ENCODE assay signal across 1 cellular context in genomic region chr17:58250344-58251011, GRCh38.
TF ChIP-seq lines count a peak whose summit lies in the region.

No MANE protein-coding gene starts in this region.

TF ChIP-seq in IMR-90, 13 proteins besides CTCF, POLR2A, EP300 and RAD21:
- TF ChIP-seq USF2 (IDR thresholded peaks at IDR 0.05; ENCODE audit: low read depth, low read length) = no peak
- no peak for TF ChIP-seq NFE2L2 (IDR thresholded peaks at IDR 0.05; ENCODE audit: low read depth, low read length)
- TF ChIP-seq RCOR1 (IDR thresholded peaks at IDR 0.05; ENCODE audit: insufficient replicate concordance, low read length) = no peak
- TF ChIP-seq MAFK (IDR thresholded peaks at IDR 0.05; ENCODE audit: low read depth, low read length) = no peak
- no peak for TF ChIP-seq ELK1 (IDR thresholded peaks at IDR 0.05; ENCODE audit: borderline replicate concordance, low read depth, low read length)
- no peak for TF ChIP-seq MAZ (IDR thresholded peaks at IDR 0.05; ENCODE audit: borderline replicate concordance, low read depth, low read length)
- TF ChIP-seq BHLHE40 (IDR thresholded peaks at IDR 0.05; ENCODE audit: low read depth, low read length) = no peak
- TF ChIP-seq SMC3 (IDR thresholded peaks at IDR 0.05; ENCODE audit: low read depth, low read length) = no peak
- no peak for TF ChIP-seq CHD1 (IDR thresholded peaks at IDR 0.05; ENCODE audit: low read depth, low read length)
- TF ChIP-seq CEBPB (IDR thresholded peaks at IDR 0.05; ENCODE audit: low read depth, low read length) = no peak
- no peak for TF ChIP-seq RFX5 (IDR thresholded peaks at IDR 0.05; ENCODE audit: low read depth, low read length)
- TF ChIP-seq FOS (IDR thresholded peaks at IDR 0.05; ENCODE audit: low read depth, low read length) = no peak
- no peak for TF ChIP-seq MXI1 (IDR thresholded peaks at IDR 0.05; ENCODE audit: borderline replicate concordance, low read depth, low read length)
TF ChIP-seq in IMR-90: peak in this region for 0.
